11 cellular contexts compared by ENCODE assay signal in the genomic region with DNA sequence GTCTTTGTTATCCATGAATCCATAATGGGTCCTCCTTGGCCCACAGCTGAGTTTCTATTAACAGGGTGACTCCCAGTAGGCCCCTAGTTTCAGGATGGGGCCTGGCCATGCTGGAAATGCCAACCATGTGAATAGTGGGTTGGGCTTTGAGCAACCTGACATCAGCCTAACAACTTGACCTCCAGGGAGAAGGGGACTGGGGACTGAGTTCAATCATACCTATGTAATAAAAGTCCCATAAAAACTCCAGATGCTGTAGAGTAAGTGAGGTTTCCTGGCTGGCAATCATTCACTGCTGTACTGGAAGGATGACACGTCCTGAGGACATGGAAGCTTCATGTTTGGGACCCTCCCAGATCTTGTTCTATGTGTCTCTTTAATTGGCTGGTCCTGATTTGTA. TPM values are rescaled to one million over a fixed set of nuclear protein-coding genes. Genes with fewer than 3 reads are reported as not detected.
A peak's percentile ranks its signal among the peaks of the same experiment; 100 is the strongest.
DNase-seq lines count a peak whose midpoint lies in the region; ATAC-seq and TF ChIP-seq lines count a peak whose summit lies in the region.
"Had no signal": no experiment of that assay in that cellular context is flagged by ENCODE, and none has a peak within 500 bp of the region (broad histone marks: within the 10 kb centered on the region; RNA-seq: fewer than 3 reads in every experiment).

No MANE protein-coding gene starts in this region.

- no peak overlapping the region for H3K9ac ChIP-seq in HUES64 (ENCODE audit: low read depth, low read length)

- H3K4me1 ChIP-seq in BE2C (no peaks in the 10 kb centered on the region), HUES64 (ENCODE audit: insufficient read depth, low read length) (peaks cover 12% of the 10 kb centered on the region; the same call in 1 of the 2 replicates)

- peak overlapping the region; percentile 50; the same call in 1 of the 2 replicates for H3K27ac ChIP-seq in HUES64 (ENCODE audit: low read depth, low read length)

- WGBS in HUES64, result 89% methylated on average over 1 of the region's 1 CpG

- TF ChIP-seq CTCF in BE2C (IDR thresholded peaks at IDR 0.05; ENCODE audit: low read depth, low read length) (no peak), cardiac fibroblast (IDR thresholded peaks at IDR 0.05; ENCODE audit: low read depth, low read length) (no peak)

- ATAC-seq in GM21447 (IDR thresholded peaks at IDR 0.05; ENCODE audit: unreplicated experiment), result no peak
- ATAC-seq: stimulated activated memory B cell treated with anti-CD40 and anti-IgM and Interleukin-4, amounts not matched to agents 10 μg/mL and 1 μg/mL and 100 μg/mL, for 72 hours had no signal

- H3K36me3 ChIP-seq in BE2C (no peaks in the 10 kb centered on the region), HUES64 (ENCODE audit: insufficient read depth, low read length) (no peaks in the 10 kb centered on the region; the same call in 1 of the 2 replicates)

- H3K9me3 ChIP-seq in BE2C (no peaks in the 10 kb centered on the region), HUES64 (ENCODE audit: insufficient read depth, low read depth, low read length) (no peaks in the 10 kb centered on the region)

- H3K27me3 ChIP-seq in BE2C (no peaks in the 10 kb centered on the region), HUES64 (ENCODE audit: insufficient read depth, low read length) (no peaks in the 10 kb centered on the region)

- no peak overlapping the region for H3K4me3 ChIP-seq in BE2C (ENCODE audit: low read depth, low read length)
- no peak overlapping the region for H3K4me3 ChIP-seq in HUES64 (ENCODE audit: low read length)
- H3K4me3 ChIP-seq in cardiac fibroblast (replicated peaks in 1 of 2; ENCODE audit: low read depth in 2 of 2, low read length in 2 of 2), result no peak overlapping the region

- DNase-seq in BE2C (peak; percentile 10), cardiac fibroblast (ENCODE audit: low read depth in 2 of 2) (peak; percentile 14 to 25), iPS-NIHi7 (ENCODE audit: extremely low spot score) (peak; percentile 27), NCI-H1694 (lab: John Stamatoyannopoulos, UW) (no peak), dedifferentiated amniotic fluid mesenchymal stem cell (ENCODE audit: extremely low spot score) (no peak), activated gamma-delta T cell (lab: John Stamatoyannopoulos, UW) (no peak)
- DNase-seq: caudate nucleus, NCI-H1092 treated with DMSO at 0.1 percent for 48 hours had no signal

RNA-seq across cellular contexts. Expression of gene REV1, which starts 7.9 kb away (rescaled TPM):
- polyA plus RNA-seq in BE2C (2012; ENCODE audit: insufficient read depth, insufficient read length, low read depth), result 18.9 TPM
- 19.5 TPM for polyA plus RNA-seq in HUES64 (2013, experiment 1 of 2)
- polyA plus RNA-seq in HUES64 (2013, experiment 2 of 2), result 17.9 TPM

Comparison
In these comparisons a context has a peak if more than half of its experiments do, and no peak if none do; other contexts are left out.
1. DNase-seq: peak in BE2C (single experiment), cardiac fibroblast (2 of 2) and iPS-NIHi7 (single experiment); none in NCI-H1694 (single experiment), dedifferentiated amniotic fluid mesenchymal stem cell (single experiment) and activated gamma-delta T cell (single experiment).